In genomic region chr6:74645108-74645849, GRCh38 we compare ENCODE assay signal across 22 cellular contexts.
A peak's percentile ranks its signal among the peaks of the same experiment; 100 is the strongest.
DNase-seq lines count a peak whose midpoint lies in the region; ATAC-seq, FAIRE-seq and TF ChIP-seq lines count a peak whose summit lies in the region.
"Had no signal": no experiment of that assay in that cellular context is flagged by ENCODE, and none has a peak within 500 bp of the region (broad histone marks: within the 10 kb centered on the region; RNA-seq: fewer than 3 reads in every experiment).

No MANE protein-coding gene starts in this region.

- no peak overlapping the region for H4K8ac ChIP-seq in H9 (replicated peaks; ENCODE audit: insufficient read length, low read depth, low read length)

- H3K27me3 ChIP-seq in H9 (ENCODE audit: insufficient read depth, low read length) (no peaks in the 10 kb centered on the region), bronchial epithelial cell (ENCODE audit: control insufficient read depth, insufficient read depth, low read length) (no peaks in the 10 kb centered on the region), neural progenitor cell (no peaks in the 10 kb centered on the region), thyroid gland (no peaks in the 10 kb centered on the region)
- H3K27me3 ChIP-seq: BE2C had no signal

- H3K79me2 ChIP-seq in H9 (ENCODE audit: insufficient read depth, low read length) (no peaks in the 10 kb centered on the region), neural progenitor cell (ENCODE audit: low read depth) (no peaks in the 10 kb centered on the region)

- no peak overlapping the region for H4K91ac ChIP-seq in H9 (ENCODE audit: insufficient read length, low read depth, low read length)

- H3K9me3 ChIP-seq in H9 (ENCODE audit: control insufficient read depth, low read depth, low read length) (no peaks in the 10 kb centered on the region), neural progenitor cell (ENCODE audit: low read depth) (no peaks in the 10 kb centered on the region), thyroid gland (no peaks in the 10 kb centered on the region)
- H3K9me3 ChIP-seq: A549, BE2C, HAP-1 had no signal

- no peak overlapping the region for H3K23ac ChIP-seq in H9 (ENCODE audit: insufficient read length, low read depth, low read length)

- no peak overlapping the region for H3K4me2 ChIP-seq in H9 (ENCODE audit: insufficient read depth, insufficient read length, low read length)
- peak overlapping the region; percentile 50 for H3K4me2 ChIP-seq in neural progenitor cell
- H3K4me2 ChIP-seq: A549 had no signal

- H3K27ac Mint-ChIP-seq in H9 (peak overlapping the region; percentile 54 to 88 (median 69)), neural progenitor cell (no peak overlapping the region)
- no peak overlapping the region for H3K27ac Mint-ChIP-seq in effector memory CD8-positive, alpha-beta T cell
- H3K27ac Mint-ChIP-seq: CD4-positive, CD25-positive, alpha-beta regulatory T cell had no signal

- H2AFZ ChIP-seq in H9 (ENCODE audit: low read length) (no peak overlapping the region), neural progenitor cell (replicated peaks) (peak overlapping the region; percentile 91)

- no peak overlapping the region for H2BK20ac ChIP-seq in H9 (ENCODE audit: low read depth, low read length, poor library complexity, severe bottlenecking)

- intact Hi-C loops in left cardiac atrium (cut with DNase I) (no loop called here), thyroid gland (cut with DNase I) (no loop called here)

- H3K9me3 Mint-ChIP-seq in H9 (0 out of 5 replicates have a peak, but pooled peaks cover 0 to 1% of the 10 kb centered on the region in 2 experiments), neural progenitor cell (no peaks in the 10 kb centered on the region)
- H3K9me3 Mint-ChIP-seq in effector memory CD8-positive, alpha-beta T cell = peaks cover 10 to 25% of the 10 kb centered on the region in 2 donors

- peak overlapping the region; percentile 1; the same call in 1 of the 2 replicates for H3K14ac ChIP-seq in H9 (ENCODE audit: insufficient read depth, low read length)

- H3T11ph ChIP-seq in H9 (ENCODE audit: low read length) = no peak overlapping the region

- H3K9ac ChIP-seq in H9 (ENCODE audit: extremely low read depth, insufficient read length, low read length) = no peak overlapping the region
- no peak overlapping the region for H3K9ac ChIP-seq in neural progenitor cell

- H3K36me3 ChIP-seq in bronchial epithelial cell (ENCODE audit: control insufficient read depth, insufficient read depth, low read length) (no peaks in the 10 kb centered on the region), neural progenitor cell (no peaks in the 10 kb centered on the region), thyroid gland (no peaks in the 10 kb centered on the region)
- H3K36me3 ChIP-seq: BE2C, HAP-1 had no signal

- no peak overlapping the region for H3K4ac ChIP-seq in H9 (ENCODE audit: low read depth, low read length)

- H2BK120ac ChIP-seq in H9 (ENCODE audit: low read depth, low read length, poor library complexity, severe bottlenecking) = no peak overlapping the region

- no peak for FAIRE-seq in bronchial epithelial cell (lab: Jason Lieb, UNC)
- FAIRE-seq: A549 had no signal

- WGBS in H9 (ENCODE audit: extremely low coverage, insufficient read length, low lambda C conversion rate) = no CpG with 5 or more reads among the region's 6 CpGs
- 76 to 79% methylated on average over 6 of the region's 6 CpGs for WGBS in thyroid gland, 2 donors

- H3K27ac ChIP-seq in H9 (ENCODE audit: insufficient read length, low read depth, low read length) = no peak overlapping the region
- H3K27ac ChIP-seq in neural progenitor cell = no peak overlapping the region
- no peak overlapping the region for H3K27ac ChIP-seq in thyroid gland
- H3K27ac ChIP-seq: A549, HL-60 had no signal

- no peaks in the 10 kb centered on the region for H3F3A ChIP-seq in neural progenitor cell (ENCODE audit: low read depth)

- 0 out of 7 replicates have a peak, but pooled peaks cover 0 to 4% (median 0%) of the 10 kb centered on the region in 3 experiments for H3K36me3 Mint-ChIP-seq in H9 (ENCODE audit: insufficient read depth in 1 of 3, low read depth in 3 of 3)
- H3K36me3 Mint-ChIP-seq in neural progenitor cell = no peaks in the 10 kb centered on the region
- no peaks in the 10 kb centered on the region for H3K36me3 Mint-ChIP-seq in effector memory CD8-positive, alpha-beta T cell (ENCODE audit: insufficient read depth)
- H3K36me3 Mint-ChIP-seq: CD4-positive, CD25-positive, alpha-beta regulatory T cell had no signal

- no peak overlapping the region for H4K5ac ChIP-seq in H9 (ENCODE audit: insufficient read length, low read depth, low read length)

- H3K18ac ChIP-seq in H9 (ENCODE audit: insufficient read length, low read depth, low read length) = peak overlapping the region; percentile 0

- H3K4me1 ChIP-seq in H9 (ENCODE audit: insufficient read depth, low read length) (0 out of 2 replicates have a peak, but pooled peaks cover 3% of the 10 kb centered on the region), neural progenitor cell (peaks cover 11% of the 10 kb centered on the region), thyroid gland (no peaks in the 10 kb centered on the region)
- H3K4me1 ChIP-seq: A549, BE2C, HAP-1 had no signal

- no peak overlapping the region for H2BK5ac ChIP-seq in H9 (ENCODE audit: insufficient read length, low read length)

- H3K4me3 ChIP-seq in bronchial epithelial cell (ENCODE audit: low read depth, low read length) = no peak overlapping the region
- no peak overlapping the region for H3K4me3 ChIP-seq in neural progenitor cell
- H3K4me3 ChIP-seq in thyroid gland (replicated peaks in 1 of 3) = no peak overlapping the region
- H3K4me3 ChIP-seq: A549, HAP-1 had no signal

- H3K27me3 Mint-ChIP-seq in H9 (ENCODE audit: low read depth) (no peaks in the 10 kb centered on the region; the same call in 1 of the 2 replicates), neural progenitor cell (ENCODE audit: insufficient read depth, low read depth) (no peaks in the 10 kb centered on the region)
- H3K27me3 Mint-ChIP-seq in effector memory CD8-positive, alpha-beta T cell = no peaks in the 10 kb centered on the region
- H3K27me3 Mint-ChIP-seq: CD4-positive, CD25-positive, alpha-beta regulatory T cell had no signal

- H3K23me2 ChIP-seq in H9 (ENCODE audit: insufficient read length, low read depth, low read length, poor library complexity, severe bottlenecking) = no peaks in the 10 kb centered on the region

- TF ChIP-seq CTCF in H9 (conservative IDR thresholded peaks at IDR 0.05) = no peak
- TF ChIP-seq CTCF in bronchial epithelial cell (IDR thresholded peaks at IDR 0.05; ENCODE audit: insufficient read depth, low read length, severe bottlenecking) = no peak
- no peak for TF ChIP-seq CTCF in neural progenitor cell (IDR thresholded peaks at IDR 0.05)
- TF ChIP-seq CTCF in thyroid gland (IDR thresholded peaks at IDR 0.05) = no peak

- no peaks in the 10 kb centered on the region for H4K20me1 ChIP-seq in H9 (ENCODE audit: control insufficient read depth, insufficient read depth, insufficient read length)
- H4K20me1 ChIP-seq in neural progenitor cell (ENCODE audit: low read depth) = no peaks in the 10 kb centered on the region

- no peak overlapping the region for H3K56ac ChIP-seq in H9 (ENCODE audit: insufficient read length, low read depth, low read length)

- no peak overlapping the region; a peak in 1 of 5 replicates for H3K4me3 Mint-ChIP-seq in H9
- H3K4me3 Mint-ChIP-seq in neural progenitor cell = no peak overlapping the region
- H3K4me3 Mint-ChIP-seq in effector memory CD8-positive, alpha-beta T cell = no peak overlapping the region
- H3K4me3 Mint-ChIP-seq: CD4-positive, CD25-positive, alpha-beta regulatory T cell had no signal

- H3K4me1 Mint-ChIP-seq in H9 (peaks cover 12 to 14% of the 10 kb centered on the region in 2 experiments), neural progenitor cell (peaks cover 6% of the 10 kb centered on the region)
- no peaks in the 10 kb centered on the region for H3K4me1 Mint-ChIP-seq in effector memory CD8-positive, alpha-beta T cell (ENCODE audit: low read depth in 2 of 2)
- H3K4me1 Mint-ChIP-seq: CD4-positive, CD25-positive, alpha-beta regulatory T cell had no signal

- DNase-seq in H9 (no peak), bronchial epithelial cell (ENCODE audit: low read depth) (peak; percentile 25), iPS DF 19.7 (ENCODE audit: low read depth, low spot score) (peak; percentile 1), neural progenitor cell (ENCODE audit: low spot score) (no peak), left cardiac atrium (no peak), AML-193 (lab: John Stamatoyannopoulos, UW) (no peak), thyroid gland (no peak)
- no peak for DNase-seq in effector memory CD8-positive, alpha-beta T cell
- DNase-seq: BE2C; CD4-positive, CD25-positive, alpha-beta regulatory T cell; EL; IMR-90; NCI-H1105; NCI-H146; NCI-H2029; NCI-H2171 treated with DMSO at 0.1 percent for 48 hours; NCI-H524 treated with DMSO at 0.1 percent for 48 hours; NCI-H82; Right ventricle myocardium superior had no signal

- H3K79me1 ChIP-seq in H9 (ENCODE audit: insufficient read depth, low read depth, low read length, poor library complexity, severe bottlenecking) = no peaks in the 10 kb centered on the region

- ATAC-seq in effector memory CD8-positive, alpha-beta T cell (replicated peaks) = no peak
- ATAC-seq in left cardiac atrium = no peak
- ATAC-seq: A549 had no signal

- H2BK12ac ChIP-seq in H9 (ENCODE audit: insufficient read length, low read depth, low read length) = no peak overlapping the region

- no peak overlapping the region for H2AK5ac ChIP-seq in H9 (ENCODE audit: insufficient read length, low read length)

- no peak for TF ChIP-seq POLR2A in thyroid gland (IDR thresholded peaks at IDR 0.05)

- H2BK15ac ChIP-seq in H9 (ENCODE audit: low read depth, low read length) = no peak overlapping the region

Comparison
In these comparisons a context has a peak if more than half of its experiments do, and no peak if none do; other contexts are left out.
1. DNase-seq: peak in bronchial epithelial cell (single experiment) and iPS DF 19.7 (single experiment); none in H9 (single experiment), neural progenitor cell (single experiment), effector memory CD8-positive, alpha-beta T cell (0 of 3), left cardiac atrium (single experiment), AML-193 (0 of 2) and thyroid gland (0 of 2).
2. H3K27ac Mint-ChIP-seq: peak in H9 (3 of 3); none in neural progenitor cell (single experiment) and effector memory CD8-positive, alpha-beta T cell (0 of 2).